Comparison of ENCODE assay signal across 27 cellular contexts in genomic region chr5:31711363-31711762, GRCh38.
"Had no signal": no experiment of that assay in that cellular context is flagged by ENCODE, and none has a peak within 500 bp of the region (broad histone marks: within the 10 kb centered on the region; RNA-seq: fewer than 3 reads in every experiment).

No MANE protein-coding gene starts in this region.

- H3K27ac ChIP-seq: dorsolateral prefrontal cortex, hepatocyte, parathyroid adenoma, sigmoid colon, testis had no signal

- FAIRE-seq: colon, frontal cortex, islet of Langerhans, urothelium cell line had no signal

- DNase-seq: dorsolateral prefrontal cortex; effector CD4-positive, alpha-beta T cell; kidney glomerular epithelial cell; left colon; mesenchymal stem cell; mucosa of descending colon; naive B cell; right cardiac atrium; sigmoid colon; stimulated activated CD4-positive, alpha-beta T cell treated with anti-CD3 and anti-CD28 coated beads, Interleukin-2, amount 100 ng/mL, for 24 hours; stimulated activated CD4-positive, alpha-beta T cell treated with anti-CD3 and anti-CD28 coated beads, Interleukin-4, amount 100 ng/mL, for 24 hours; stimulated activated naive CD8-positive, alpha-beta T cell treated with anti-CD3 and anti-CD28 coated beads, Interleukin-15, Interleukin-2, amounts not matched to agents 100 U/mL and 50 U/mL, for 24 hours; substantia nigra; tibial artery had no signal

- H3K36me3 Mint-ChIP-seq: mesothelial cell of epicardium; naive B cell; natural killer cell treated with Interleukin-12 subunit alpha and Interleukin-12 subunit beta and Interleukin-15 and Interleukin-18, amount 100 ng/mL, for 72 hours; stimulated activated memory B cell treated with anti-CD40 and anti-IgM and Interleukin-4, amounts not matched to agents 10 μg/mL and 1 μg/mL and 100 μg/mL, for 72 hours; type B pancreatic cell had no signal

- H3K4me1 Mint-ChIP-seq: mesothelial cell of epicardium; naive B cell; neural crest cell; stimulated activated memory B cell treated with anti-CD40 and anti-IgM and Interleukin-4, amounts not matched to agents 10 μg/mL and 1 μg/mL and 100 μg/mL, for 72 hours had no signal

- H3K36me3 ChIP-seq: sigmoid colon, tibial artery had no signal

- ATAC-seq: left colon; mucosa of descending colon; stimulated activated memory B cell treated with anti-CD40 and anti-IgM and Interleukin-4, amounts not matched to agents 10 μg/mL and 1 μg/mL and 100 μg/mL, for 72 hours; stimulated activated naive CD8-positive, alpha-beta T cell treated with anti-CD3 and anti-CD28 coated beads, Interleukin-15, Interleukin-2, amounts not matched to agents 100 U/mL and 50 U/mL, for 24 hours had no signal

- H3K4me3 ChIP-seq: dorsolateral prefrontal cortex, hepatocyte, mucosa of descending colon, sigmoid colon, testis, tibial artery had no signal

- H3K4me3 Mint-ChIP-seq: mesothelial cell of epicardium; naive B cell; natural killer cell treated with Interleukin-12 subunit alpha and Interleukin-12 subunit beta and Interleukin-15 and Interleukin-18, amount 100 ng/mL, for 72 hours; neural crest cell; stimulated activated memory B cell treated with anti-CD40 and anti-IgM and Interleukin-4, amounts not matched to agents 10 μg/mL and 1 μg/mL and 100 μg/mL, for 72 hours; type B pancreatic cell had no signal

- H3K27me3 Mint-ChIP-seq: naive B cell; natural killer cell treated with Interleukin-12 subunit alpha and Interleukin-12 subunit beta and Interleukin-15 and Interleukin-18, amount 100 ng/mL, for 72 hours; progenitor cell of endocrine pancreas; stimulated activated memory B cell treated with anti-CD40 and anti-IgM and Interleukin-4, amounts not matched to agents 10 μg/mL and 1 μg/mL and 100 μg/mL, for 72 hours; type B pancreatic cell had no signal

- H3K9ac ChIP-seq: parathyroid adenoma had no signal

- H3K9me3 Mint-ChIP-seq: mesothelial cell of epicardium; natural killer cell treated with Interleukin-12 subunit alpha and Interleukin-12 subunit beta and Interleukin-15 and Interleukin-18, amount 100 ng/mL, for 72 hours; neural crest cell; stimulated activated memory B cell treated with anti-CD40 and anti-IgM and Interleukin-4, amounts not matched to agents 10 μg/mL and 1 μg/mL and 100 μg/mL, for 72 hours; type B pancreatic cell had no signal

- H3K9me3 ChIP-seq: mucosa of descending colon, sigmoid colon, testis, tibial artery had no signal

- H3K27me3 ChIP-seq: dorsolateral prefrontal cortex, hepatocyte, sigmoid colon, testis, tibial artery had no signal

- H3K4me1 ChIP-seq: sigmoid colon had no signal

- H3K27ac Mint-ChIP-seq: mesothelial cell of epicardium; naive B cell; natural killer cell treated with Interleukin-12 subunit alpha and Interleukin-12 subunit beta and Interleukin-15 and Interleukin-18, amount 100 ng/mL, for 72 hours; progenitor cell of endocrine pancreas; stimulated activated memory B cell treated with anti-CD40 and anti-IgM and Interleukin-4, amounts not matched to agents 10 μg/mL and 1 μg/mL and 100 μg/mL, for 72 hours; type B pancreatic cell had no signal
